Comparison of ENCODE assay signal across 21 cellular contexts in the genomic region with DNA sequence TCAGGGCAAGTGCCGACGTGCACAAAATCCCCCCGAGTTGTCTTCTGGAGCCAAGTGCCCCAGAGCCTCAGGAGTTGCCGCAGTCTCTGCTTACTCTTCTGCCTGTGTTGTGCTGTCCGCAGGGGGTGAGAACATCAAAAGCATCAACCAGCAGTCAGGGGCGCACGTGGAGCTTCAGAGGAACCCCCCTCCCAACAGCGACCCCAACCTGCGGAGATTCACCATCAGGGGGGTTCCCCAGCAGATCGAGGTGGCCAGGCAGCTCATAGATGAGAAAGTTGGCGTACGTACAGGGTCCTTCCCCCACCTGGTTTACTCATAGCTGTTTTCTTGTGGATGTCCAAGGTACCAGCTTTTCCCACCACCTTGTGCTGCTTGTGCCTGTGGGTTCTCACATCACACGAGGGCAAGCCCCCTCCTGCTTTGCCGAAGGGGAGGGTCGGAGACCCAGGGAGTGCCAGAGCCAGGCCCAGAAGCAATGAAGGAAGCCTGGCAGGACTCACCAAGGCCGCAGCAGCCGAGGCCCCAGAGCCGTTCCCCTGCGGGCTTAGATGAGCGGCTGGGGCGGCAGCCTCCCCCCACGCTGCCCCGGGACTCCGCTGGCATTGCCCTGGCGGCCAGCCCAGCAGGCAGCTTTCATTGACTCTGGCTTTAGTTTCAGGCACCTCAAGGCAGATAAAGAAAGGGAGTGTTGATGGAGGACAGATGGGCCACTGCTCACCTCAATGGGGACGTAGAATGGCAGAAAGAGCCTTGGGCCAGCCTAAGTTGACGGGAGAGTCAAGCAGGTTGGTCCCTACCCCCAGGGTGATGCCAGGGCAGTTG. TPM values are rescaled to one million over a fixed set of nuclear protein-coding genes. Genes with fewer than 3 reads are reported as not detected.
A peak's percentile ranks its signal among the peaks of the same experiment; 100 is the strongest.
DNase-seq lines count a peak whose midpoint lies in the region; ATAC-seq and TF ChIP-seq lines count a peak whose summit lies in the region.
"Had no signal": no experiment of that assay in that cellular context is flagged by ENCODE, and none has a peak within 500 bp of the region (broad histone marks: within the 10 kb centered on the region; RNA-seq: fewer than 3 reads in every experiment).

No MANE protein-coding gene starts in this region.

- H3K4me1 ChIP-seq in HUES48 (ENCODE audit: control insufficient read depth, insufficient read depth, low read length) (peaks cover 26% of the 10 kb centered on the region), iPS-20b (ENCODE audit: insufficient read depth, low read length) (peaks cover 16% of the 10 kb centered on the region), testis (no peaks in the 10 kb centered on the region), MM.1S (ENCODE audit: low read length) (no peaks in the 10 kb centered on the region)

- H3K36me3 ChIP-seq in HUES48 (ENCODE audit: control insufficient read depth, insufficient read depth, low read length) (peaks cover 83% of the 10 kb centered on the region), iPS-20b (ENCODE audit: insufficient read depth, low read depth, low read length) (peaks cover 82% of the 10 kb centered on the region), testis (ENCODE audit: low read depth, missing control alignments) (peaks cover 6% of the 10 kb centered on the region), MM.1S (replicated peaks; ENCODE audit: insufficient read depth, low read length) (no peaks in the 10 kb centered on the region)

- H3K4me3 ChIP-seq in HUES48 (ENCODE audit: low read depth, low read length) (no peak overlapping the region), iPS-20b (ENCODE audit: low read length) (no peak overlapping the region), testis (no peak overlapping the region), MM.1S (ENCODE audit: low read length) (no peak overlapping the region)
- H3K4me3 ChIP-seq: SK-N-MC had no signal

- TF ChIP-seq POLR2A in testis (IDR thresholded peaks at IDR 0.05), result no peak

- no peaks in the 10 kb centered on the region for H3K79me2 ChIP-seq in MM.1S (ENCODE audit: low read length)

- WGBS in testis, 2 donors, result 76 to 90% methylated on average over 13 to 27 of the region's 27 CpGs

- H4K20me1 ChIP-seq in MM.1S (ENCODE audit: insufficient read depth, low read length), result no peaks in the 10 kb centered on the region

- DNase-seq in Right ventricle myocardium inferior (ENCODE audit: missing footprints) (peak; percentile 80), testis (peak; percentile 62), inferior parietal cortex (ENCODE audit: extremely low spot score) (no peak), MM.1S (no peak), islet precursor cell (no peak)
- DNase-seq: CD8-positive, alpha-beta T cell; GF-D8; KBM-7; NCI-H1092 treated with DMSO at 0.1 percent for 48 hours; NCI-H1694 treated with DMSO at 0.1 percent for 48 hours; NCI-H345; NCI-H526 treated with DMSO at 0.1 percent for 48 hours; NK-92 treated with Interleukin-12 subunit alpha and Interleukin-12 subunit beta, amount 100 ng/mL, for 24 hours; OCI-M1 had no signal

- H3K27me3 ChIP-seq in HUES48 (ENCODE audit: control insufficient read depth, insufficient read depth, low read length) (no peaks in the 10 kb centered on the region), iPS-20b (ENCODE audit: insufficient read depth, low read length) (no peaks in the 10 kb centered on the region), testis (no peaks in the 10 kb centered on the region), MM.1S (replicated peaks; ENCODE audit: insufficient read depth, low read length) (no peaks in the 10 kb centered on the region)

- H3K9ac ChIP-seq in HUES48 (ENCODE audit: low read depth, low read length) (no peak overlapping the region), iPS-20b (ENCODE audit: low read depth, low read length) (no peak overlapping the region), MM.1S (ENCODE audit: low read length) (no peak overlapping the region)

- no peaks in the 10 kb centered on the region for H3F3A ChIP-seq in MM.1S (ENCODE audit: insufficient read depth, low read length)

- H3K27ac ChIP-seq in HUES48 (ENCODE audit: low read depth, low read length) (peak overlapping the region; percentile 52), iPS-20b (ENCODE audit: low read length) (peak overlapping the region; percentile 23), testis (no peak overlapping the region), MM.1S (ENCODE audit: low read length) (no peak overlapping the region)
- H3K27ac ChIP-seq: RWPE1, SK-N-MC had no signal

- H3K9me2 ChIP-seq in MM.1S (replicated peaks; ENCODE audit: insufficient read depth, low read length), result no peaks in the 10 kb centered on the region

- H3K4me2 ChIP-seq in MM.1S (ENCODE audit: low read depth, low read length), result no peak overlapping the region

- intact Hi-C loops in Right ventricle myocardium inferior (cut with DNase I) (loop anchor here (5.0 kb wide), 1 partner anchor 178 kb away; no protein-coding TSS in a partner anchor), testis (cut with DNase I; ENCODE audit: low total_unique reads) (no loop called here)

- H3K9me3 ChIP-seq in HUES48 (ENCODE audit: control insufficient read depth, insufficient read depth, low read length) (no peaks in the 10 kb centered on the region), iPS-20b (ENCODE audit: insufficient read depth, low read depth, low read length) (no peaks in the 10 kb centered on the region), testis (no peaks in the 10 kb centered on the region), MM.1S (replicated peaks; ENCODE audit: insufficient read depth, low read length) (no peaks in the 10 kb centered on the region)

- ATAC-seq in Right ventricle myocardium inferior, result peak; percentile 77
- ATAC-seq: CD8-positive, alpha-beta T cell had no signal

- TF ChIP-seq CTCF in testis (IDR thresholded peaks at IDR 0.05), result no peak
- TF ChIP-seq CTCF in MM.1S (IDR thresholded peaks at IDR 0.05; ENCODE audit: low read length), result no peak

- no peak overlapping the region for H2AFZ ChIP-seq in MM.1S (ENCODE audit: low read length)

RNA-seq across cellular contexts. Expression of a gene that starts 33.7 kb away (rescaled TPM):
- total RNA-seq in Right ventricle myocardium inferior (not detected), testis (under 1 TPM; 0.68 to 0.71 TPM)
- 0.32 TPM for polyA plus RNA-seq in testis (ENCODE audit: insufficient read depth, low read depth, low replicate concordance)
- total RNA-seq: CD8-positive, alpha-beta T cell; H4; HT-29 had no signal
- polyA plus RNA-seq: BJ had no signal

RNA-seq across cellular contexts. Expression of a gene that starts 51.3 kb away (rescaled TPM):
- 21.9 TPM for total RNA-seq in Right ventricle myocardium inferior
- total RNA-seq in testis, result 10 to 100 TPM; 85.3 to 88.7 TPM
- 59.4 TPM for polyA plus RNA-seq in testis (ENCODE audit: insufficient read depth, low read depth, low replicate concordance)

Comparison
In these comparisons a context has a peak if more than half of its experiments do, and no peak if none do; other contexts are left out.
1. H3K27ac ChIP-seq: peak in HUES48 (single experiment) and iPS-20b (single experiment); none in testis (0 of 2) and MM.1S (single experiment).
2. DNase-seq: peak in Right ventricle myocardium inferior (single experiment) and testis (single experiment); none in inferior parietal cortex (single experiment), MM.1S (single experiment) and islet precursor cell (single experiment).